In genomic region chr17:82076018-82076784, GRCh38 we compare ENCODE assay signal across 1 cellular context.
TF ChIP-seq lines count a peak whose summit lies in the region.

No MANE protein-coding gene starts in this region.

TF ChIP-seq in WTC11, 78 proteins besides CTCF, POLR2A, EP300 and RAD21 (continued from another document):
- TF ChIP-seq ARID4B (CRISPR knock-in tag; IDR thresholded peaks at IDR 0.05; ENCODE audit: borderline replicate concordance) (no peak), ZNF416 (CRISPR knock-in tag; IDR thresholded peaks at IDR 0.05) (peak; percentile 77; the same call in 1 of the 2 replicates), ATF1 (CRISPR knock-in tag; IDR thresholded peaks at IDR 0.05) (no peak), CREB1 (CRISPR knock-in tag; IDR thresholded peaks at IDR 0.05) (no peak), AR (CRISPR knock-in tag; IDR thresholded peaks at IDR 0.05) (0 out of 2 replicates have a peak, but pooled peaks have one; percentile 21), ZBTB43 (CRISPR knock-in tag; IDR thresholded peaks at IDR 0.05) (no peak), FOXJ3 (CRISPR knock-in tag; IDR thresholded peaks at IDR 0.05; ENCODE audit: borderline replicate concordance) (no peak), ATF6 (CRISPR knock-in tag; IDR thresholded peaks at IDR 0.05) (no peak), NFE2L1 (CRISPR knock-in tag; IDR thresholded peaks at IDR 0.05) (no peak), USF2 (CRISPR knock-in tag; IDR thresholded peaks at IDR 0.05) (no peak), EMX1 (CRISPR knock-in tag; IDR thresholded peaks at IDR 0.05) (peak; percentile 25; the same call in 1 of the 2 replicates), E2F5 (CRISPR knock-in tag; IDR thresholded peaks at IDR 0.05) (no peak), ZNF671 (CRISPR knock-in tag; IDR thresholded peaks at IDR 0.05) (peak; percentile 50; the same call in 1 of the 2 replicates), E2F4 (CRISPR knock-in tag; IDR thresholded peaks at IDR 0.05; ENCODE audit: borderline replicate concordance, low read depth) (no peak), ERG (CRISPR knock-in tag; IDR thresholded peaks at IDR 0.05) (peak; percentile 60), RORB (CRISPR knock-in tag; IDR thresholded peaks at IDR 0.05) (no peak), NFYB (CRISPR knock-in tag; conservative IDR thresholded peaks at IDR 0.05; ENCODE audit: low read depth) (no peak), TEAD1 (CRISPR knock-in tag; IDR thresholded peaks at IDR 0.05) (no peak)
